ENCODE assay signal across 13 cellular contexts in genomic region chr11:122398167-122398566, GRCh38.
DNase-seq lines count a peak whose midpoint lies in the region; ATAC-seq and TF ChIP-seq lines count a peak whose summit lies in the region.
"Had no signal": no experiment of that assay in that cellular context is flagged by ENCODE, and none has a peak within 500 bp of the region (broad histone marks: within the 10 kb centered on the region; RNA-seq: fewer than 3 reads in every experiment).

No MANE protein-coding gene starts in this region.

- H3K9me3 Mint-ChIP-seq in activated CD8-positive, alpha-beta T cell treated with anti-CD3 and anti-CD28 coated beads for 36 hours: no peaks in the 10 kb centered on the region
- no peaks in the 10 kb centered on the region for H3K9me3 Mint-ChIP-seq in activated CD8-positive, alpha-beta T cell treated with anti-CD3 and anti-CD28 coated beads, Interleukin-2, amount 10 ng/mL, durations not matched to agents 7 days and 5 days (ENCODE audit: insufficient read depth)
- H3K9me3 Mint-ChIP-seq in activated T-helper 17 cell treated with anti-CD3 and anti-CD28 coated beads, Interleukin-2, amount 50 U/mL, for 72 hours: peaks cover 3% of the 10 kb centered on the region
- H3K9me3 Mint-ChIP-seq: activated B cell treated with CpG ODN at 0.5 μM for 24 hours had no signal

- H3K36me3 Mint-ChIP-seq in activated CD8-positive, alpha-beta T cell treated with anti-CD3 and anti-CD28 coated beads for 36 hours (ENCODE audit: low read depth): no peaks in the 10 kb centered on the region
- H3K36me3 Mint-ChIP-seq in activated CD8-positive, alpha-beta T cell treated with anti-CD3 and anti-CD28 coated beads, Interleukin-2, amount 10 ng/mL, durations not matched to agents 7 days and 5 days (ENCODE audit: low read depth): no peaks in the 10 kb centered on the region
- H3K36me3 Mint-ChIP-seq in activated T-helper 17 cell treated with anti-CD3 and anti-CD28 coated beads, Interleukin-2, amount 50 U/mL, for 72 hours (ENCODE audit: low read depth): no peaks in the 10 kb centered on the region
- H3K36me3 Mint-ChIP-seq: CD4-positive, alpha-beta memory T cell had no signal

- ATAC-seq in activated CD8-positive, alpha-beta T cell treated with anti-CD3 and anti-CD28 coated beads for 36 hours: peak; percentile 13
- no peak for ATAC-seq in activated CD8-positive, alpha-beta T cell treated with anti-CD3 and anti-CD28 coated beads, Interleukin-2, amount 10 ng/mL, durations not matched to agents 7 days and 5 days
- ATAC-seq in HG02973 (IDR thresholded peaks at IDR 0.05; ENCODE audit: unreplicated experiment): peak; percentile 79
- peak; percentile 71 for ATAC-seq in activated T-helper 17 cell treated with anti-CD3 and anti-CD28 coated beads, Interleukin-2, amount 50 U/mL, for 72 hours (replicated peaks)
- ATAC-seq in omental fat pad (ENCODE audit: low FRiP score): peak; percentile 74

- H3K27ac Mint-ChIP-seq in activated CD8-positive, alpha-beta T cell treated with anti-CD3 and anti-CD28 coated beads for 36 hours: no peak overlapping the region
- H3K27ac Mint-ChIP-seq in activated CD8-positive, alpha-beta T cell treated with anti-CD3 and anti-CD28 coated beads, Interleukin-2, amount 10 ng/mL, durations not matched to agents 7 days and 5 days: no peak overlapping the region
- no peak overlapping the region for H3K27ac Mint-ChIP-seq in activated T-helper 17 cell treated with anti-CD3 and anti-CD28 coated beads, Interleukin-2, amount 50 U/mL, for 72 hours
- H3K27ac Mint-ChIP-seq: activated B cell treated with CpG ODN at 0.5 μM for 24 hours; CD4-positive, alpha-beta memory T cell had no signal

- CTCF ChIA-PET in activated CD8-positive, alpha-beta T cell treated with anti-CD3 and anti-CD28 coated beads for 36 hours (lab: Charles Lee): no interaction called here
- CTCF ChIA-PET in activated CD8-positive, alpha-beta T cell treated with anti-CD3 and anti-CD28 coated beads, Interleukin-2, amount 10 ng/mL, durations not matched to agents 7 days and 5 days (lab: Charles Lee): no interaction called here

- POLR2A ChIA-PET in activated CD8-positive, alpha-beta T cell treated with anti-CD3 and anti-CD28 coated beads for 36 hours (lab: Charles Lee): no interaction called here
- POLR2A ChIA-PET in activated CD8-positive, alpha-beta T cell treated with anti-CD3 and anti-CD28 coated beads, Interleukin-2, amount 10 ng/mL, durations not matched to agents 7 days and 5 days (lab: Charles Lee): interaction anchor here (0.6 kb wide), 1 partner anchor 1256 kb away, joined by 3 read pairs; no protein-coding TSS in a partner anchor

- H3K4me1 Mint-ChIP-seq in activated CD8-positive, alpha-beta T cell treated with anti-CD3 and anti-CD28 coated beads for 36 hours (ENCODE audit: low read depth): peaks cover 3% of the 10 kb centered on the region
- no peaks in the 10 kb centered on the region for H3K4me1 Mint-ChIP-seq in activated CD8-positive, alpha-beta T cell treated with anti-CD3 and anti-CD28 coated beads, Interleukin-2, amount 10 ng/mL, durations not matched to agents 7 days and 5 days (ENCODE audit: low read depth)
- no peaks in the 10 kb centered on the region for H3K4me1 Mint-ChIP-seq in activated T-helper 17 cell treated with anti-CD3 and anti-CD28 coated beads, Interleukin-2, amount 50 U/mL, for 72 hours
- H3K4me1 Mint-ChIP-seq: activated B cell treated with CpG ODN at 0.5 μM for 24 hours; CD4-positive, alpha-beta memory T cell had no signal

- no peaks in the 10 kb centered on the region for H3K27me3 Mint-ChIP-seq in activated CD8-positive, alpha-beta T cell treated with anti-CD3 and anti-CD28 coated beads for 36 hours
- no peaks in the 10 kb centered on the region for H3K27me3 Mint-ChIP-seq in activated CD8-positive, alpha-beta T cell treated with anti-CD3 and anti-CD28 coated beads, Interleukin-2, amount 10 ng/mL, durations not matched to agents 7 days and 5 days (ENCODE audit: low read depth)
- peaks cover 3% of the 10 kb centered on the region for H3K27me3 Mint-ChIP-seq in activated T-helper 17 cell treated with anti-CD3 and anti-CD28 coated beads, Interleukin-2, amount 50 U/mL, for 72 hours
- H3K27me3 Mint-ChIP-seq: activated B cell treated with CpG ODN at 0.5 μM for 24 hours; CD4-positive, alpha-beta memory T cell had no signal

- DNase-seq in activated CD8-positive, alpha-beta T cell treated with anti-CD3 and anti-CD28 coated beads for 36 hours: no peak
- no peak for DNase-seq in activated CD8-positive, alpha-beta T cell treated with anti-CD3 and anti-CD28 coated beads, Interleukin-2, amount 10 ng/mL, durations not matched to agents 7 days and 5 days
- no peak for DNase-seq in omental fat pad (ENCODE audit: low spot score)
- no peak for DNase-seq in NCI-H524 treated with DMSO at 0.1 percent for 48 hours (lab: John Stamatoyannopoulos, UW)
- DNase-seq in NCI-H2196 (lab: John Stamatoyannopoulos, UW; ENCODE audit: unreplicated experiment): no peak
- no peak for DNase-seq in foreskin melanocyte
- DNase-seq: activated B cell treated with CpG ODN at 0.5 μM for 24 hours; activated T-cell treated with anti-CD3 and anti-CD28 coated beads, Interleukin-2, amount 50 U/mL, for 48 hours; CD4-positive, alpha-beta memory T cell; effector memory CD4-positive, alpha-beta T cell; tibial artery had no signal

- intact Hi-C loops in activated CD8-positive, alpha-beta T cell treated with anti-CD3 and anti-CD28 coated beads for 36 hours (cut with micrococcal nuclease): no loop called here

- TF ChIP-seq CTCF in activated CD8-positive, alpha-beta T cell treated with anti-CD3 and anti-CD28 coated beads for 36 hours (IDR thresholded peaks at IDR 0.05): no peak
- no peak for TF ChIP-seq CTCF in omental fat pad (IDR thresholded peaks at IDR 0.05)

- no peak overlapping the region for H3K4me3 Mint-ChIP-seq in activated CD8-positive, alpha-beta T cell treated with anti-CD3 and anti-CD28 coated beads for 36 hours
- no peak overlapping the region for H3K4me3 Mint-ChIP-seq in activated CD8-positive, alpha-beta T cell treated with anti-CD3 and anti-CD28 coated beads, Interleukin-2, amount 10 ng/mL, durations not matched to agents 7 days and 5 days
- no peak overlapping the region for H3K4me3 Mint-ChIP-seq in activated T-helper 17 cell treated with anti-CD3 and anti-CD28 coated beads, Interleukin-2, amount 50 U/mL, for 72 hours
- H3K4me3 Mint-ChIP-seq: activated B cell treated with CpG ODN at 0.5 μM for 24 hours; CD4-positive, alpha-beta memory T cell had no signal
